ENCODE assay signal across 11 cellular contexts in the genomic region with DNA sequence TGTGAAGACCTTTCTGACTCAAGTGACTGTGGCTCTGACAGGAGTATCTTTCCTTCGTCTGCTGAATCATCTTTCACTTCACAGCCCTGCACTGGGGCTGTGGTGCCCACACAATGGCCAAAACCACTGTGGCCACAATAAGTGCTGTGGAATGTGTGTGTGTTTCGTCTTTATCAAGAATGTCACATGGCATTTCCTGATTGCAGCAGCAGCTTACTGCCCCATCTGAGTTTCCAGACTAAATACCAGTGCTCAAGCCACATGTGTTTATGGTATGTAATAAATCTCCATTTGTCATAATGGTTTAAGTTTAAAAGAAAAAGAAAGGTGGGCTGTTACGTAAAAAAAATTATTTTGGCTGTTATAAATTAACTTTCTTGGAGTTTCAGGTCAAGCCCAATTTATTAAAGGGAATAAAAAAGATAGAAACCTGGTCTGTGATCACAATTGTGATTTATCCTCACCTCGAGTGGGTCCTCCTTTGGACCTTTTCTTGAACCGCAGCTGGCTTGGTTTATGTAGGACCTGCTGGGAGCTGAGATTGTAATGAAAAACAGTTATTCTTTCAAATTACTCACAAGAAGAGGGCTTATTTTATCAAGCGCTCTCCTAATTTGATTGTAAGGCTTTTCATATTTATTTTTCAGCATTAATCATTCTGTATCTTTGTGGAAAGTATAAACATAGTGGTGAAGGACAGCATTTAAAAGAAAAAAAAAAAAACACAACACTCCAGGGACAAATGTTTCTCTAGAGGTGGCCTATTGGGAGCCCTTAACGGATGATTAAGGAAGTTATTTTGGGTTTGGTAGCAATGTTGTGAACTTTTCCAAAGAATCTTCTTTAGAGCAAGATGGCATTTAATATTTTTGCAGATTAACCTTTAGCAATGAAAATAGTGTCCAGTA.
DNase-seq lines count a peak whose midpoint lies in the region; FAIRE-seq and TF ChIP-seq lines count a peak whose summit lies in the region.
"Had no signal": no experiment of that assay in that cellular context is flagged by ENCODE, and none has a peak within 500 bp of the region (broad histone marks: within the 10 kb centered on the region; RNA-seq: fewer than 3 reads in every experiment).

No MANE protein-coding gene starts in this region.

- intact Hi-C loops in MCF 10A (cut with micrococcal nuclease) (no loop called here), breast epithelium (cut with DNase I; ENCODE audit: low total_unique reads) (no loop called here)

- POLR2A ChIA-PET in MCF 10A (lab: Yijun Ruan, JAX) (no interaction called here), SK-N-SH (lab: Yijun Ruan, JAX) (no interaction called here)

- H3K79me2 ChIP-seq in SK-N-SH (ENCODE audit: insufficient read depth) = no peaks in the 10 kb centered on the region

- no peak for TF ChIP-seq POLR2A in breast epithelium (IDR thresholded peaks at IDR 0.05)

- DNase-seq in MCF 10A (ENCODE audit: unreplicated experiment) = peak; percentile 17
- no peak for DNase-seq in breast epithelium (ENCODE audit: low spot score in 2 of 2)
- no peak for DNase-seq in SK-N-SH
- DNase-seq in fibroblast of villous mesenchyme (ENCODE audit: low read depth) = peak; percentile 30
- DNase-seq in urothelium cell line (ENCODE audit: low spot score) = peak; percentile 85
- DNase-seq in NCI-H1092 (lab: John Stamatoyannopoulos, UW) = no peak
- no peak for DNase-seq in glutamatergic neuron
- DNase-seq in RKO (ENCODE audit: low spot score) = no peak

- H3K27me3 Mint-ChIP-seq in MCF 10A (ENCODE audit: insufficient read depth, unreplicated experiment) = no peaks in the 10 kb centered on the region
- H3K27me3 Mint-ChIP-seq in glutamatergic neuron (ENCODE audit: unreplicated experiment) = peaks cover under 1% of the 10 kb centered on the region

- WGBS in SK-N-SH (ENCODE audit: low lambda C conversion rate) = 27% methylated on average over 7 of the region's 7 CpGs

- peak overlapping the region; percentile 21; the same call in 1 of the 2 replicates for H2AFZ ChIP-seq in SK-N-SH (ENCODE audit: low read depth)
- H2AFZ ChIP-seq: PC-9 had no signal

- H3K9ac ChIP-seq in SK-N-SH = no peak overlapping the region

- TF ChIP-seq CTCF in MCF 10A (IDR thresholded peaks at IDR 0.05; ENCODE audit: unreplicated experiment) (no peak), breast epithelium (IDR thresholded peaks at IDR 0.05) (no peak), SK-N-SH (IDR thresholded peaks at IDR 0.05) (no peak), fibroblast of villous mesenchyme (IDR thresholded peaks at IDR 0.05; ENCODE audit: insufficient read depth, low read depth, low read length) (no peak), glutamatergic neuron (IDR thresholded peaks at IDR 0.05; ENCODE audit: partially characterized antibody, unreplicated experiment) (no peak)

- H3K4me2 ChIP-seq in SK-N-SH = peak overlapping the region; percentile 31; the same call in 1 of the 2 replicates
- H3K4me2 ChIP-seq: A549, PC-9 had no signal

- H3K4me1 ChIP-seq in breast epithelium (no peaks in the 10 kb centered on the region), SK-N-SH (ENCODE audit: control insufficient read depth in 1 of 2, insufficient read depth in 2 of 2, low read depth in 1 of 2, low read length in 1 of 2) (peaks cover 0 to 19% of the 10 kb centered on the region in 2 experiments; a peak in 2 of 4 replicates)
- H3K4me1 ChIP-seq: A549 had no signal

- H4K20me1 ChIP-seq in SK-N-SH (ENCODE audit: insufficient read depth) = no peaks in the 10 kb centered on the region

- H3K36me3 Mint-ChIP-seq in MCF 10A (ENCODE audit: insufficient read depth, unreplicated experiment) (peaks cover 4% of the 10 kb centered on the region), glutamatergic neuron (ENCODE audit: unreplicated experiment) (peaks cover 7% of the 10 kb centered on the region)
- H3K36me3 Mint-ChIP-seq: brain had no signal

- CTCF ChIA-PET in MCF 10A (lab: Yijun Ruan, JAX) (no interaction called here), SK-N-SH (lab: Yijun Ruan, JAX) (interaction anchor here (1.2 kb wide), 1 partner anchor 148 kb away, joined by 4 read pairs; no protein-coding TSS in a partner anchor)

- peak; percentile 67 for FAIRE-seq in urothelium cell line (lab: Jason Lieb, UNC)
- FAIRE-seq: A549 had no signal

- BruUV-seq in MCF 10A (replicated peaks; lab: Mats Ljungman, UMichigan) = no TSS peak

- peak; percentile 86 to 98 for TF ChIP-seq EP300 in SK-N-SH (IDR thresholded peaks at IDR 0.05; ENCODE audit: borderline replicate concordance in 1 of 2, low read depth in 1 of 2, low read length in 1 of 2)

- H3K9me3 ChIP-seq in breast epithelium = peaks cover 0 to 12% of the 10 kb centered on the region in 2 donors
- peaks cover 4% of the 10 kb centered on the region; the same call in 1 of the 2 replicates for H3K9me3 ChIP-seq in SK-N-SH

- no peaks in the 10 kb centered on the region; the same call in 1 of the 2 replicates for H3K9me2 ChIP-seq in SK-N-SH

- H3K36me3 ChIP-seq in breast epithelium = no peaks in the 10 kb centered on the region
- H3K36me3 ChIP-seq in SK-N-SH (replicated peaks in 1 of 2; ENCODE audit: control insufficient read depth in 1 of 2, insufficient read depth in 2 of 2, low read length in 1 of 2) = no peaks in the 10 kb centered on the region

- peaks cover 14% of the 10 kb centered on the region for H3K9me3 Mint-ChIP-seq in MCF 10A (ENCODE audit: unreplicated experiment)
- no peaks in the 10 kb centered on the region for H3K9me3 Mint-ChIP-seq in glutamatergic neuron (ENCODE audit: unreplicated experiment)

- H3K4me1 Mint-ChIP-seq in MCF 10A (ENCODE audit: insufficient read depth, unreplicated experiment) (no peaks in the 10 kb centered on the region), glutamatergic neuron (ENCODE audit: low read depth, unreplicated experiment) (peaks cover 1% of the 10 kb centered on the region)

- no peak overlapping the region for H3K4me3 ChIP-seq in breast epithelium
- no peak overlapping the region for H3K4me3 ChIP-seq in SK-N-SH (ENCODE audit: low read depth in 2 of 2, low read length in 1 of 2)
- H3K4me3 ChIP-seq in fibroblast of villous mesenchyme (ENCODE audit: low read depth, low read length) = no peak overlapping the region
- H3K4me3 ChIP-seq: A549, PC-9 had no signal

- no peak overlapping the region for H3K4me3 Mint-ChIP-seq in MCF 10A (ENCODE audit: unreplicated experiment)
- H3K4me3 Mint-ChIP-seq in glutamatergic neuron (ENCODE audit: unreplicated experiment) = no peak overlapping the region

- H3K27ac Mint-ChIP-seq in MCF 10A (ENCODE audit: low read depth, unreplicated experiment) (no peak overlapping the region), glutamatergic neuron (ENCODE audit: unreplicated experiment) (no peak overlapping the region)

- H3K27ac ChIP-seq in breast epithelium (no peak overlapping the region), SK-N-SH (ENCODE audit: low read depth in 2 of 2, low read length in 1 of 2) (peak overlapping the region; percentile 41 to 53; a peak in 3 of 4 replicates)
- H3K27ac ChIP-seq: A549, PC-9 had no signal

- peaks cover 14% of the 10 kb centered on the region for H3F3A ChIP-seq in SK-N-SH (replicated peaks; ENCODE audit: insufficient read depth)

- no peaks in the 10 kb centered on the region for H3K27me3 ChIP-seq in breast epithelium
- H3K27me3 ChIP-seq in SK-N-SH (ENCODE audit: insufficient read depth) = no peaks in the 10 kb centered on the region

- no peak for TF ChIP-seq RAD21 in SK-N-SH (IDR thresholded peaks at IDR 0.05; ENCODE audit: low read length)

TF ChIP-seq in SK-N-SH, 30 proteins besides CTCF, POLR2A, EP300 and RAD21 (continues in another document):
- TF ChIP-seq TCF12 (IDR thresholded peaks at IDR 0.05) (peak; percentile 100), TEAD4 (IDR thresholded peaks at IDR 0.05; ENCODE audit: borderline replicate concordance, insufficient read depth) (peak; percentile 98), EZH2phosphoT487 (IDR thresholded peaks at IDR 0.05; ENCODE audit: borderline replicate concordance, low read depth) (no peak), CHD2 (IDR thresholded peaks at IDR 0.05; ENCODE audit: low read length, partially characterized antibody) (peak; percentile 30), SMC3 (IDR thresholded peaks at IDR 0.05; ENCODE audit: low read depth, low read length) (no peak), GABPA (IDR thresholded peaks at IDR 0.05; ENCODE audit: low read depth) (0 out of 2 replicates have a peak, but pooled peaks have one; percentile 30), MEF2A (IDR thresholded peaks at IDR 0.05; ENCODE audit: borderline replicate concordance, low read depth) (no peak), GATA2 (CRISPR knock-in tag; IDR thresholded peaks at IDR 0.05) (no peak), NFIC (IDR thresholded peaks at IDR 0.05; ENCODE audit: borderline replicate concordance) (peak; percentile 92)
- TF ChIP-seq, protein P1, sequence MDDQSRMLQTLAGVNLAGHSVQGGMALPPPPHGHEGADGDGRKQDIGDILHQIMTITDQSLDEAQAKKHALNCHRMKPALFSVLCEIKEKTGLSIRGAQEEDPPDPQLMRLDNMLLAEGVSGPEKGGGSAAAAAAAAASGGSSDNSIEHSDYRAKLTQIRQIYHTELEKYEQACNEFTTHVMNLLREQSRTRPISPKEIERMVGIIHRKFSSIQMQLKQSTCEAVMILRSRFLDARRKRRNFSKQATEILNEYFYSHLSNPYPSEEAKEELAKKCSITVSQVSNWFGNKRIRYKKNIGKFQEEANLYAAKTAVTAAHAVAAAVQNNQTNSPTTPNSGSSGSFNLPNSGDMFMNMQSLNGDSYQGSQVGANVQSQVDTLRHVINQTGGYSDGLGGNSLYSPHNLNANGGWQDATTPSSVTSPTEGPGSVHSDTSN (IDR thresholded peaks at IDR 0.05) = peak; percentile 99
- TF ChIP-seq, protein P2, sequence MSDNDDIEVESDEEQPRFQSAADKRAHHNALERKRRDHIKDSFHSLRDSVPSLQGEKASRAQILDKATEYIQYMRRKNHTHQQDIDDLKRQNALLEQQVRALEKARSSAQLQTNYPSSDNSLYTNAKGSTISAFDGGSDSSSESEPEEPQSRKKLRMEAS (IDR thresholded peaks at IDR 0.05; ENCODE audit: low read depth) = peak; percentile 82
- TF ChIP-seq, protein P3, sequence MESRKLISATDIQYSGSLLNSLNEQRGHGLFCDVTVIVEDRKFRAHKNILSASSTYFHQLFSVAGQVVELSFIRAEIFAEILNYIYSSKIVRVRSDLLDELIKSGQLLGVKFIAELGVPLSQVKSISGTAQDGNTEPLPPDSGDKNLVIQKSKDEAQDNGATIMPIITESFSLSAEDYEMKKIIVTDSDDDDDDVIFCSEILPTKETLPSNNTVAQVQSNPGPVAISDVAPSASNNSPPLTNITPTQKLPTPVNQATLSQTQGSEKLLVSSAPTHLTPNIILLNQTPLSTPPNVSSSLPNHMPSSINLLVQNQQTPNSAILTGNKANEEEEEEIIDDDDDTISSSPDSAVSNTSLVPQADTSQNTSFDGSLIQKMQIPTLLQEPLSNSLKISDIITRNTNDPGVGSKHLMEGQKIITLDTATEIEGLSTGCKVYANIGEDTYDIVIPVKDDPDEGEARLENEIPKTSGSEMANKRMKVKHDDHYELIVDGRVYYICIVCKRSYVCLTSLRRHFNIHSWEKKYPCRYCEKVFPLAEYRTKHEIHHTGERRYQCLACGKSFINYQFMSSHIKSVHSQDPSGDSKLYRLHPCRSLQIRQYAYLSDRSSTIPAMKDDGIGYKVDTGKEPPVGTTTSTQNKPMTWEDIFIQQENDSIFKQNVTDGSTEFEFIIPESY (IDR thresholded peaks at IDR 0.05; ENCODE audit: borderline replicate concordance, low read depth) = peak; percentile 92

Comparison
In these comparisons a context has a peak if more than half of its experiments do, and no peak if none do; other contexts are left out.
1. DNase-seq: peak in MCF 10A (single experiment), fibroblast of villous mesenchyme (single experiment) and urothelium cell line (single experiment); none in breast epithelium (0 of 2), SK-N-SH (single experiment), NCI-H1092 (single experiment), glutamatergic neuron (single experiment) and RKO (single experiment).
2. H3K27ac ChIP-seq: peak in SK-N-SH (2 of 2); none in breast epithelium (0 of 2).